Comparison of ENCODE assay signal across 32 cellular contexts in the genomic region with DNA sequence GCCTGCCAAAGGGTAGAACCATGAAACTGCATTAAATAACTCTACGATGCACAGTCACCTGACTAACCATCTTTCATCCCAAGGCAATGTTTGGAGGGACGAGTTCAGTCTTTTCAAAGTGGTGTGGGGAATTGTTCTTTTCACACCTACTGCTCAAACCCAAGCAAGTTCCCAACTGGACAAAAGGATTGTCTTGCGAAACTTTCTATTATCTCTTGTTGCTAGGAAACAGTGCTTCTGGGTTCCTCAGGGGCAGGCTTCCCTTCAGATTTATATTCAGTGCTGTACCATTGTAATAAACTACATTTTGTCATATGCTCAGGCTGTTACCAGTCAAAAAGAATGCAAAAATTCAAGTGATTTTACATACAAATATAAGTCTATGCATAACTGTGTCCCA.
DNase-seq lines count a peak whose midpoint lies in the region; ATAC-seq and TF ChIP-seq lines count a peak whose summit lies in the region.
"Had no signal": no experiment of that assay in that cellular context is flagged by ENCODE, and none has a peak within 500 bp of the region (broad histone marks: within the 10 kb centered on the region; RNA-seq: fewer than 3 reads in every experiment).

No MANE protein-coding gene starts in this region.

- ATAC-seq in GM18502 (IDR thresholded peaks at IDR 0.05; ENCODE audit: poor library complexity, unreplicated experiment), result no peak
- ATAC-seq: HepG2, left cardiac atrium, PC-3 had no signal

- no peaks in the 10 kb centered on the region for H3K36me3 ChIP-seq in ascending aorta
- H3K36me3 ChIP-seq: breast epithelium, HAP-1, tibial artery, WERI-Rb-1 had no signal

- no peaks in the 10 kb centered on the region for H3K4me1 ChIP-seq in ascending aorta
- H3K4me1 ChIP-seq: breast epithelium, HAP-1, tibial artery had no signal

- H3K9me3 ChIP-seq in ascending aorta, result no peaks in the 10 kb centered on the region
- H3K9me3 ChIP-seq: breast epithelium, HAP-1, SK-N-SH, tibial artery had no signal

- H3K27ac ChIP-seq in ascending aorta, result no peak overlapping the region
- H3K27ac ChIP-seq: breast epithelium, tibial artery, WERI-Rb-1 had no signal

- DNase-seq in SKM-1 (lab: John Stamatoyannopoulos, UW; ENCODE audit: unreplicated experiment), result peak; percentile 0
- DNase-seq in SKM-1 treated with dmso at 0.1 percent for 144 hours (lab: John Stamatoyannopoulos, UW; ENCODE audit: unreplicated experiment), result no peak
- DNase-seq in NCI-H774 (lab: John Stamatoyannopoulos, UW), result peak; percentile 5
- DNase-seq in left kidney (ENCODE audit: low read depth, low spot score), result peak; percentile 10
- no peak for DNase-seq in NK-92 (lab: John Stamatoyannopoulos, UW; ENCODE audit: unreplicated experiment)
- DNase-seq in ascending aorta (ENCODE audit: low spot score in 2 of 2), result no peak
- DNase-seq in activated CD4-positive, alpha-beta T cell treated with anti-CD3 and anti-CD28 coated beads, Interleukin-2, amount 50 U/mL, for 48 hours, result no peak
- DNase-seq: activated CD4-positive, alpha-beta T cell treated with anti-CD3 and anti-CD28 coated beads, Interleukin-2, amount 10 ng/mL, durations not matched to agents 24 days and 14 days; activated naive CD4-positive, alpha-beta T cell treated with Interleukin-2 at 50 U/mL for 16 hours; activated T-cell treated with anti-CD3 and anti-CD28 coated beads, Interleukin-2, amount 50 U/mL, for 48 hours; CD4-positive, alpha-beta memory T cell; effector CD8-positive, alpha-beta T cell; erythroblast; head of caudate nucleus; Kasumi-1; left cardiac atrium; naive B cell; NCI-H1092 treated with DMSO at 0.1 percent for 48 hours; NCI-H2029; NCI-H226; NK-92 treated with Interleukin-12 subunit alpha and Interleukin-12 subunit beta, amount 100 ng/mL, for 24 hours; PC-3; retina; SK-N-SH; small intestine; stimulated activated CD4-positive, alpha-beta T cell treated with anti-CD3 and anti-CD28 coated beads, Interleukin-2, amount 100 ng/mL, for 24 hours; tibial artery; WERI-Rb-1 had no signal

- TF ChIP-seq CTCF in ascending aorta (IDR thresholded peaks at IDR 0.05), result no peak

- H3K27me3 ChIP-seq in ascending aorta, result no peaks in the 10 kb centered on the region
- H3K27me3 ChIP-seq: breast epithelium, tibial artery had no signal

- no peak overlapping the region for H3K4me3 ChIP-seq in ascending aorta
- H3K4me3 ChIP-seq: breast epithelium, HAP-1, tibial artery had no signal

- intact Hi-C loops in ascending aorta (cut with DNase I), result no loop called here

Comparison
In these comparisons a context has a peak if more than half of its experiments do, and no peak if none do; other contexts are left out.
1. DNase-seq: peak in SKM-1 (single experiment), NCI-H774 (single experiment) and left kidney (single experiment); none in SKM-1 treated with dmso at 0.1 percent for 144 hours (single experiment), NK-92 (single experiment), ascending aorta (0 of 2) and activated CD4-positive, alpha-beta T cell treated with anti-CD3 and anti-CD28 coated beads, Interleukin-2, amount 50 U/mL, for 48 hours (0 of 2).